Comparison of ENCODE assay signal across 8 cellular contexts in genomic region chr2:88765154-88765948, GRCh38.
DNase-seq lines count a peak whose midpoint lies in the region; ATAC-seq and TF ChIP-seq lines count a peak whose summit lies in the region.

No MANE protein-coding gene starts in this region.

- peak; percentile 67 for DNase-seq in A673 (ENCODE audit: low spot score)
- peak; percentile 55 for DNase-seq in NCI-H345 treated with DMSO at 0.1 percent for 48 hours (lab: John Stamatoyannopoulos, UW; ENCODE audit: unreplicated experiment)
- DNase-seq in activated naive CD4-positive, alpha-beta T cell treated with anti-CD3 and anti-CD28 coated beads, Interleukin-2, amount 50 U/mL, for 72 hours (ENCODE audit: low spot score in 2 of 2) = peak in 1 of 2 donors; percentile 55
- DNase-seq in stimulated activated CD4-positive, alpha-beta T cell treated with anti-CD3 and anti-CD28 coated beads, Interleukin-2, amount 100 ng/mL, for 24 hours = peak; percentile 49 to 71
- DNase-seq in G401 (ENCODE audit: low spot score) = no peak
- DNase-seq in NCI-H1105 (lab: John Stamatoyannopoulos, UW) = no peak

- TF ChIP-seq CTCF in A673 (conservative IDR thresholded peaks at IDR 0.05; ENCODE audit: low read depth, low read length) = no peak

- peaks cover 17% of the 10 kb centered on the region for H3K27me3 ChIP-seq in A673 (replicated peaks; ENCODE audit: insufficient read depth, low read depth, low read length, poor library complexity)

- intact Hi-C loops in A673 (cut with micrococcal nuclease; ENCODE audit: unreplicated experiment) = no loop called here

- no peaks in the 10 kb centered on the region for H3K36me3 ChIP-seq in A673 (ENCODE audit: insufficient read depth, low read length, poor library complexity, severe bottlenecking)

- no peaks in the 10 kb centered on the region for H3K4me1 ChIP-seq in A673 (ENCODE audit: insufficient read depth, low read length, poor library complexity, severe bottlenecking)

- H3K36me3 Mint-ChIP-seq in activated naive CD4-positive, alpha-beta T cell treated with anti-CD3 and anti-CD28 coated beads, Interleukin-2, amount 50 U/mL, for 72 hours = peaks cover 0 to 10% of the 10 kb centered on the region in 2 donors

- POLR2A ChIA-PET in A673 (lab: Charles Lee; ENCODE audit: low non-redundant PET) = no interaction called here

- peaks cover 0 to 4% of the 10 kb centered on the region in 2 donors for H3K9me3 Mint-ChIP-seq in activated naive CD4-positive, alpha-beta T cell treated with anti-CD3 and anti-CD28 coated beads, Interleukin-2, amount 50 U/mL, for 72 hours

- H3K9me3 ChIP-seq in A673 (ENCODE audit: low read depth, low read length, poor library complexity, severe bottlenecking) (no peaks in the 10 kb centered on the region), iPS-18c (ENCODE audit: control insufficient read depth, insufficient read depth, low read length) (peaks cover 3% of the 10 kb centered on the region)

- H3K4me3 ChIP-seq in A673 (ENCODE audit: low read depth, low read length, poor library complexity, severe bottlenecking) (peak overlapping the region; percentile 37), iPS-18c (ENCODE audit: insufficient read depth, low read depth, low read length) (peak overlapping the region; percentile 56)

- H3K27ac ChIP-seq in A673 (ENCODE audit: low read depth, low read length, poor library complexity, severe bottlenecking) = no peak overlapping the region

- in situ Hi-C loops in G401 (cut with HindIII; ENCODE audit: low sequenced_read_pairs) = no loop called here

- BruUV-seq in A673 (replicated peaks; lab: Mats Ljungman, UMichigan) = no TSS peak

- CTCF ChIA-PET in A673 (lab: Charles Lee) = no interaction called here

- ATAC-seq in GM19397 (IDR thresholded peaks at IDR 0.05; ENCODE audit: unreplicated experiment) = peak; percentile 61
- ATAC-seq in activated naive CD4-positive, alpha-beta T cell treated with anti-CD3 and anti-CD28 coated beads, Interleukin-2, amount 50 U/mL, for 72 hours = peak; percentile 67 to 86

- peak overlapping the region in 1 of 2 donors; percentile 44 for H3K27ac Mint-ChIP-seq in activated naive CD4-positive, alpha-beta T cell treated with anti-CD3 and anti-CD28 coated beads, Interleukin-2, amount 50 U/mL, for 72 hours

Comparison
In these comparisons a context has a peak if more than half of its experiments do, and no peak if none do; other contexts are left out.
1. DNase-seq: peak in A673 (single experiment), NCI-H345 treated with DMSO at 0.1 percent for 48 hours (single experiment) and stimulated activated CD4-positive, alpha-beta T cell treated with anti-CD3 and anti-CD28 coated beads, Interleukin-2, amount 100 ng/mL, for 24 hours (2 of 2); none in G401 (single experiment) and NCI-H1105 (single experiment).